ENCODE assay signal across 2 cellular contexts in the genomic region with DNA sequence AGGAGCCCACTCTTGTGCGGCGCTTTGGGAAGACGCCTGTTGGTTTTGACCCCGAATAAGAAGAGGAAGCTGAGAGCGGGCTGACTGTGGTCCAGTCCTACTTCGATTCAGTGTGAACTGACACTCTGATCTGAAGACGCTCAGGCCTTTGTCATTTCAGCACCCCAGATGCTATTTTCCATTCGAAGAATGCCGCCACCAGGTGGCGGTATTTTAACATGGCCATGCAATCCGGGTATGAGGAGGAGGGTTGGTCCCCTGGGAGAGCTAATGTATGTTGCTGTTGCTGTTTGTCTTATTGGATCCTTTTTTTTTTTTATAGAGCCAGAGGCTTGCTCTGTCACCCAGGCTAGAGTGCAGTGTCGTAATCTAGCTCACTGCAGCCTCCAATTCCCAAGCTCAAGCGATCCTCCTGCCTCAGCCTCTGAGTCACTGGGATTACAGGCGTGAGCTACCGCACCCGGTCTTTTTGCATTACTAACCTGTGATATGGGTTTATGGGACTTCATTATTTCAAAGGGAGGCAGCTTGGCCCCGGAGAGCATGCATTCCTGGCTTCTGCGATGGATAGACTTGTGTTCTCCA.
TF ChIP-seq lines count a peak whose summit lies in the region.

No MANE protein-coding gene starts in this region.

TF ChIP-seq in HCT116, 20 proteins besides CTCF, POLR2A, EP300 and RAD21:
- TF ChIP-seq CBX3 (IDR thresholded peaks at IDR 0.05; ENCODE audit: low read depth) (0 out of 2 replicates have a peak, but pooled peaks have one; percentile 40), EZH2 (IDR thresholded peaks at IDR 0.05) (no peak), YY1 (IDR thresholded peaks at IDR 0.05; ENCODE audit: extremely low read depth, insufficient replicate concordance, low read depth, low read length) (peak; percentile 51), SRF (IDR thresholded peaks at IDR 0.05; ENCODE audit: low read depth) (0 out of 2 replicates have a peak, but pooled peaks have one; percentile 1), SIN3A (IDR thresholded peaks at IDR 0.05; ENCODE audit: low read depth) (no peak), POLR2AphosphoS5 (IDR thresholded peaks at IDR 0.05; ENCODE audit: low read depth, low read length) (no peak), EZH2phosphoT487 (IDR thresholded peaks at IDR 0.05; ENCODE audit: borderline replicate concordance) (no peak)
- TF ChIP-seq, protein P1, sequence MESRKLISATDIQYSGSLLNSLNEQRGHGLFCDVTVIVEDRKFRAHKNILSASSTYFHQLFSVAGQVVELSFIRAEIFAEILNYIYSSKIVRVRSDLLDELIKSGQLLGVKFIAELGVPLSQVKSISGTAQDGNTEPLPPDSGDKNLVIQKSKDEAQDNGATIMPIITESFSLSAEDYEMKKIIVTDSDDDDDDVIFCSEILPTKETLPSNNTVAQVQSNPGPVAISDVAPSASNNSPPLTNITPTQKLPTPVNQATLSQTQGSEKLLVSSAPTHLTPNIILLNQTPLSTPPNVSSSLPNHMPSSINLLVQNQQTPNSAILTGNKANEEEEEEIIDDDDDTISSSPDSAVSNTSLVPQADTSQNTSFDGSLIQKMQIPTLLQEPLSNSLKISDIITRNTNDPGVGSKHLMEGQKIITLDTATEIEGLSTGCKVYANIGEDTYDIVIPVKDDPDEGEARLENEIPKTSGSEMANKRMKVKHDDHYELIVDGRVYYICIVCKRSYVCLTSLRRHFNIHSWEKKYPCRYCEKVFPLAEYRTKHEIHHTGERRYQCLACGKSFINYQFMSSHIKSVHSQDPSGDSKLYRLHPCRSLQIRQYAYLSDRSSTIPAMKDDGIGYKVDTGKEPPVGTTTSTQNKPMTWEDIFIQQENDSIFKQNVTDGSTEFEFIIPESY (IDR thresholded peaks at IDR 0.05; ENCODE audit: extremely low read depth, insufficient replicate concordance, low read length), result no peak
TF ChIP-seq in HCT116: peak in this region for 3.

TF ChIP-seq in SK-N-SH, 30 proteins besides CTCF, POLR2A, EP300 and RAD21:
- TF ChIP-seq PBX3 (IDR thresholded peaks at IDR 0.05) (no peak), SMC3 (IDR thresholded peaks at IDR 0.05; ENCODE audit: low read depth, low read length) (peak; percentile 80), TCF12 (IDR thresholded peaks at IDR 0.05) (peak; percentile 18; the same call in 1 of the 2 replicates), YY1 (IDR thresholded peaks at IDR 0.05; ENCODE audit: low read depth) (0 out of 2 replicates have a peak, but pooled peaks have one; percentile 27), SIN3A (IDR thresholded peaks at IDR 0.05; ENCODE audit: borderline replicate concordance, low read depth, low read length) (peak; percentile 49; the same call in 1 of the 2 replicates), FOXJ3 (CRISPR knock-in tag; IDR thresholded peaks at IDR 0.05) (no peak), RFX5 (IDR thresholded peaks at IDR 0.05; ENCODE audit: low read length) (0 out of 2 replicates have a peak, but pooled peaks have one; percentile 22)
- TF ChIP-seq, protein P2, sequence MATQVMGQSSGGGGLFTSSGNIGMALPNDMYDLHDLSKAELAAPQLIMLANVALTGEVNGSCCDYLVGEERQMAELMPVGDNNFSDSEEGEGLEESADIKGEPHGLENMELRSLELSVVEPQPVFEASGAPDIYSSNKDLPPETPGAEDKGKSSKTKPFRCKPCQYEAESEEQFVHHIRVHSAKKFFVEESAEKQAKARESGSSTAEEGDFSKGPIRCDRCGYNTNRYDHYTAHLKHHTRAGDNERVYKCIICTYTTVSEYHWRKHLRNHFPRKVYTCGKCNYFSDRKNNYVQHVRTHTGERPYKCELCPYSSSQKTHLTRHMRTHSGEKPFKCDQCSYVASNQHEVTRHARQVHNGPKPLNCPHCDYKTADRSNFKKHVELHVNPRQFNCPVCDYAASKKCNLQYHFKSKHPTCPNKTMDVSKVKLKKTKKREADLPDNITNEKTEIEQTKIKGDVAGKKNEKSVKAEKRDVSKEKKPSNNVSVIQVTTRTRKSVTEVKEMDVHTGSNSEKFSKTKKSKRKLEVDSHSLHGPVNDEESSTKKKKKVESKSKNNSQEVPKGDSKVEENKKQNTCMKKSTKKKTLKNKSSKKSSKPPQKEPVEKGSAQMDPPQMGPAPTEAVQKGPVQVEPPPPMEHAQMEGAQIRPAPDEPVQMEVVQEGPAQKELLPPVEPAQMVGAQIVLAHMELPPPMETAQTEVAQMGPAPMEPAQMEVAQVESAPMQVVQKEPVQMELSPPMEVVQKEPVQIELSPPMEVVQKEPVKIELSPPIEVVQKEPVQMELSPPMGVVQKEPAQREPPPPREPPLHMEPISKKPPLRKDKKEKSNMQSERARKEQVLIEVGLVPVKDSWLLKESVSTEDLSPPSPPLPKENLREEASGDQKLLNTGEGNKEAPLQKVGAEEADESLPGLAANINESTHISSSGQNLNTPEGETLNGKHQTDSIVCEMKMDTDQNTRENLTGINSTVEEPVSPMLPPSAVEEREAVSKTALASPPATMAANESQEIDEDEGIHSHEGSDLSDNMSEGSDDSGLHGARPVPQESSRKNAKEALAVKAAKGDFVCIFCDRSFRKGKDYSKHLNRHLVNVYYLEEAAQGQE (IDR thresholded peaks at IDR 0.05; ENCODE audit: low read depth, low read length), result peak; percentile 83
